Comparison of ENCODE assay signal across 23 cellular contexts in genomic region chr16:539901-540530, GRCh38. TPM values are rescaled to one million over a fixed set of nuclear protein-coding genes. Genes with fewer than 3 reads are reported as not detected.
A peak's percentile ranks its signal among the peaks of the same experiment; 100 is the strongest.
DNase-seq lines count a peak whose midpoint lies in the region; ATAC-seq and TF ChIP-seq lines count a peak whose summit lies in the region.
"Had no signal": no experiment of that assay in that cellular context is flagged by ENCODE, and none has a peak within 500 bp of the region (broad histone marks: within the 10 kb centered on the region; RNA-seq: fewer than 3 reads in every experiment).

No MANE protein-coding gene starts in this region.

- peaks cover 18% of the 10 kb centered on the region for H3K4me1 Mint-ChIP-seq in nephron progenitor cell
- H3K4me1 Mint-ChIP-seq: mesothelial cell of epicardium, neural progenitor cell had no signal

- H3K9me3 ChIP-seq in MG63, result no peaks in the 10 kb centered on the region
- H3K9me3 ChIP-seq: stomach, upper lobe of right lung had no signal

- peaks cover 61% of the 10 kb centered on the region for H3K36me3 ChIP-seq in MG63
- H3K36me3 ChIP-seq: neural progenitor cell, upper lobe of right lung had no signal

- DNase-seq in AG09309 (ENCODE audit: low read depth) (no peak), MG63 (peak; percentile 57), brain pericyte (ENCODE audit: low read depth, low spot score) (peak; percentile 45), nephron progenitor cell (no peak), middle frontal gyrus (ENCODE audit: extremely low spot score, low spot score) (no peak), GM20000 (ENCODE audit: low spot score) (no peak), midbrain (lab: John Stamatoyannopoulos, UW) (no peak)
- DNase-seq: activated CD4-positive, CD25-positive, alpha-beta regulatory T cell; cerebellar nuclear complex; COR-L47; GDM1; H7; left colon; NCI-H1092 treated with DMSO at 0.1 percent for 48 hours; PC-3; right cardiac atrium; stomach; upper lobe of right lung had no signal

- H3K4me3 Mint-ChIP-seq in nephron progenitor cell, result no peak overlapping the region
- H3K4me3 Mint-ChIP-seq: mesothelial cell of epicardium, neural progenitor cell had no signal

- H3K27ac Mint-ChIP-seq in nephron progenitor cell, result peak overlapping the region; percentile 93
- H3K27ac Mint-ChIP-seq: mesothelial cell of epicardium, neural progenitor cell had no signal

- ATAC-seq in HG02973 (IDR thresholded peaks at IDR 0.05; ENCODE audit: unreplicated experiment), result no peak
- ATAC-seq: left colon, PC-3, right cardiac atrium, upper lobe of right lung had no signal

- TF ChIP-seq CTCF in AG09309 (IDR thresholded peaks at IDR 0.05; ENCODE audit: control insufficient read depth, insufficient read depth, low read depth, low read length, missing control alignments) (peak; percentile 4), nephron progenitor cell (IDR thresholded peaks at IDR 0.05) (no peak), GM20000 (IDR thresholded peaks at IDR 0.05; ENCODE audit: extremely low read depth, missing control alignments) (no peak)

- H3K36me3 Mint-ChIP-seq in nephron progenitor cell (ENCODE audit: low read depth), result peaks cover 12% of the 10 kb centered on the region

- no peaks in the 10 kb centered on the region for H3K27me3 Mint-ChIP-seq in nephron progenitor cell (ENCODE audit: low read depth, poor library complexity)

- H3K4me3 ChIP-seq in AG09309 (ENCODE audit: control insufficient read depth, low read depth, low read length) (no peak overlapping the region), MG63 (no peak overlapping the region)
- H3K4me3 ChIP-seq: neural progenitor cell, stomach, upper lobe of right lung had no signal

- H3K27me3 ChIP-seq in MG63, result no peaks in the 10 kb centered on the region
- H3K27me3 ChIP-seq: neural progenitor cell, stomach, upper lobe of right lung had no signal

- H3K9me3 Mint-ChIP-seq in nephron progenitor cell, result no peaks in the 10 kb centered on the region
- H3K9me3 Mint-ChIP-seq: mesothelial cell of epicardium, neural progenitor cell had no signal

RNA-seq across cellular contexts. Expression of gene CAPN15, which starts 12.5 kb away (rescaled TPM):
- 42.2 and 55.9 TPM in 2 replicates for total RNA-seq in MG63 (2014; rRNA removed; shearing (Covaris generic); ENCODE audit: low replicate concordance)

RNA-seq across cellular contexts. Expression of gene PRR35, which starts 20.2 kb away (rescaled TPM):
- not detected in 2 replicates for total RNA-seq in MG63 (2014; rRNA removed; shearing (Covaris generic); ENCODE audit: low replicate concordance)
- total RNA-seq: fibroblast of villous mesenchyme; left colon; PC-3; right cardiac atrium; stomach; T-helper 2 cell treated with Interferon-gamma antibody and Interleukin-4, amounts not matched to agents 100 ng/mL and 5 ng/mL, for 36 hours; upper lobe of right lung had no signal

RNA-seq across cellular contexts. Expression of gene NHLRC4, which starts 26.8 kb away (rescaled TPM):
- not detected in 2 replicates for total RNA-seq in MG63 (2014; rRNA removed; shearing (Covaris generic); ENCODE audit: low replicate concordance)

RNA-seq across cellular contexts. Expression of gene PIGQ, which starts 29.8 kb away (rescaled TPM):
- 13.1 and 31.7 TPM in 2 replicates for total RNA-seq in MG63 (2014; rRNA removed; shearing (Covaris generic); ENCODE audit: low replicate concordance)

RNA-seq across cellular contexts. Expression of gene RAB40C, which starts 49.9 kb away (rescaled TPM):
- 12.4 and 20.8 TPM in 2 replicates for total RNA-seq in MG63 (2014; rRNA removed; shearing (Covaris generic); ENCODE audit: low replicate concordance)

Comparison
In these comparisons a context has a peak if more than half of its experiments do, and no peak if none do; other contexts are left out.
1. DNase-seq: peak in MG63 (single experiment) and brain pericyte (single experiment); none in AG09309 (single experiment), nephron progenitor cell (single experiment), middle frontal gyrus (single experiment), GM20000 (single experiment) and midbrain (single experiment).